ENCODE assay signal across 8 cellular contexts in genomic region chr12:119990382-119990874, GRCh38. TPM values are rescaled to one million over a fixed set of nuclear protein-coding genes. Genes with fewer than 3 reads are reported as not detected.
A peak's percentile ranks its signal among the peaks of the same experiment; 100 is the strongest.
DNase-seq lines count a peak whose midpoint lies in the region; ATAC-seq and TF ChIP-seq lines count a peak whose summit lies in the region.
"Had no signal": no experiment of that assay in that cellular context is flagged by ENCODE, and none has a peak within 500 bp of the region (broad histone marks: within the 10 kb centered on the region; RNA-seq: fewer than 3 reads in every experiment).

No MANE protein-coding gene starts in this region.

- H3K9me3 ChIP-seq in neuronal stem cell (replicated peaks in 1 of 2; ENCODE audit: control insufficient read depth in 2 of 2, insufficient read depth in 1 of 2, low read depth in 1 of 2, low read length in 2 of 2) (no peaks in the 10 kb centered on the region), aorta (ENCODE audit: control insufficient read depth, low read length) (no peaks in the 10 kb centered on the region)

- WGBS in neuronal stem cell (ENCODE audit: extremely low coverage in 2 of 2, insufficient read length in 2 of 2, insufficient replicate concordance in 1 of 2), 2 donors, result no CpG with 5 or more reads among the region's 12 CpGs
- WGBS in aorta, 2 donors, result 34 to 36% methylated on average over 12 of the region's 12 CpGs

- H2BK120ac ChIP-seq in neuronal stem cell (ENCODE audit: low read depth, low read length), result no peak overlapping the region

- peaks cover 4 to 6% of the 10 kb centered on the region in 2 donors for H3K4me1 ChIP-seq in neuronal stem cell (ENCODE audit: control insufficient read depth in 2 of 2, insufficient read depth in 1 of 2, low read depth in 1 of 2, low read length in 2 of 2)
- no peaks in the 10 kb centered on the region for H3K4me1 ChIP-seq in aorta (ENCODE audit: control insufficient read depth in 1 of 2, insufficient read depth in 2 of 2, low read length in 2 of 2)

- H3K79me1 ChIP-seq in neuronal stem cell (ENCODE audit: low read depth, low read length), result no peaks in the 10 kb centered on the region

- H2BK5ac ChIP-seq in neuronal stem cell (ENCODE audit: low read length), result no peak overlapping the region

- ATAC-seq in aorta (ENCODE audit: low FRiP score), result no peak

- H3K9ac ChIP-seq in neuronal stem cell (ENCODE audit: low read depth, low read length, poor library complexity), result no peak overlapping the region

- H4K91ac ChIP-seq in neuronal stem cell (ENCODE audit: low read depth, low read length, poor library complexity), result no peak overlapping the region

- intact Hi-C loops in posterior vena cava (cut with DNase I) (no loop called here), aorta (cut with DNase I) (no loop called here)

- H3K36me3 ChIP-seq in neuronal stem cell (replicated peaks in 1 of 2; ENCODE audit: control insufficient read depth in 2 of 2, insufficient read depth in 2 of 2, low read length in 2 of 2) (no peaks in the 10 kb centered on the region), aorta (ENCODE audit: control insufficient read depth in 1 of 2, insufficient read depth in 2 of 2, low read length in 1 of 2) (no peaks in the 10 kb centered on the region)

- H3K23ac ChIP-seq in neuronal stem cell (ENCODE audit: low read depth, low read length, poor library complexity), result peak overlapping the region; percentile 8

- no peak overlapping the region for H3K18ac ChIP-seq in neuronal stem cell (ENCODE audit: low read length)

- H3K27me3 ChIP-seq in neuronal stem cell (ENCODE audit: control insufficient read depth in 3 of 3, insufficient read depth in 3 of 3, low read depth in 1 of 3, low read length in 3 of 3) (peaks cover 2 to 49% (median 11%) of the 10 kb centered on the region in 3 experiments), aorta (ENCODE audit: control insufficient read depth in 1 of 2, insufficient read depth in 2 of 2, low read length in 1 of 2) (peaks cover 0 to 2% of the 10 kb centered on the region in 2 donors)

- no peak overlapping the region for H2BK12ac ChIP-seq in neuronal stem cell (ENCODE audit: low read length)

- peak; percentile 31 for DNase-seq in GM13977 (ENCODE audit: low spot score)
- DNase-seq in NCI-H82 (lab: John Stamatoyannopoulos, UW), result peak; percentile 82
- no peak for DNase-seq in coronary artery (ENCODE audit: low spot score)
- no peak for DNase-seq in neuronal stem cell (ENCODE audit: low spot score)
- DNase-seq in SW480 (ENCODE audit: low spot score), result no peak
- DNase-seq in posterior vena cava (ENCODE audit: low spot score), result no peak
- DNase-seq in aorta, result no peak

- no peak overlapping the region for H3K14ac ChIP-seq in neuronal stem cell (ENCODE audit: low read length)

- peak overlapping the region; percentile 91 for H3K4me2 ChIP-seq in neuronal stem cell (ENCODE audit: insufficient read depth, low read length, poor library complexity, severe bottlenecking)

- H3K27ac ChIP-seq in coronary artery (no peak overlapping the region), neuronal stem cell (replicated peaks; ENCODE audit: low read length) (no peak overlapping the region), aorta (ENCODE audit: low read depth in 1 of 2, low read length in 2 of 2) (no peak overlapping the region)
- H3K27ac ChIP-seq: HL-60 had no signal

- TF ChIP-seq CTCF in GM13977 (IDR thresholded peaks at IDR 0.05; ENCODE audit: extremely low read depth, insufficient read depth, missing control alignments) (no peak), coronary artery (IDR thresholded peaks at IDR 0.05) (no peak)

- H2AFZ ChIP-seq in neuronal stem cell (ENCODE audit: low read length), result peak overlapping the region; percentile 87

- no peak overlapping the region for H2BK15ac ChIP-seq in neuronal stem cell (ENCODE audit: low read length)

- H2AK5ac ChIP-seq in neuronal stem cell (ENCODE audit: low read depth, low read length), result no peak overlapping the region

- peak overlapping the region; percentile 75 for H3K4me3 ChIP-seq in coronary artery
- peak overlapping the region; percentile 36 to 71 for H3K4me3 ChIP-seq in neuronal stem cell (ENCODE audit: low read length in 2 of 2)
- H3K4me3 ChIP-seq in aorta (ENCODE audit: low read length in 2 of 2), result no peak overlapping the region

- no peak overlapping the region for H3K4ac ChIP-seq in neuronal stem cell (ENCODE audit: low read length)

- in situ Hi-C loops in GM13977 (cut with MboI; ENCODE audit: low pct_unique_long_range_greater_than_20kb, low sequenced_read_pairs, unreplicated experiment), result no loop called here

- no peak overlapping the region for H4K8ac ChIP-seq in neuronal stem cell (ENCODE audit: low read depth, low read length)

RNA-seq across cellular contexts. Expression of gene BICDL1, which starts 1.4 kb away (rescaled TPM):
- polyA plus RNA-seq in neuronal stem cell (2013, experiment 1 of 2), result 1.1 TPM
- 0.94 TPM for polyA plus RNA-seq in neuronal stem cell (2013, experiment 2 of 2)
- total RNA-seq in posterior vena cava (under 1 TPM; 0.51 to 0.57 TPM), aorta (1 to 10 TPM; 1.3 to 1.7 TPM)
- 1 to 10 TPM in 1 of 2 donors, under 1 TPM in 1; 0.36 to 1.4 TPM for polyA plus RNA-seq in aorta

Comparison
In these comparisons a context has a peak if more than half of its experiments do, and no peak if none do; other contexts are left out.
1. DNase-seq: peak in GM13977 (single experiment) and NCI-H82 (single experiment); none in coronary artery (single experiment), neuronal stem cell (single experiment), SW480 (single experiment), posterior vena cava (single experiment) and aorta (0 of 2).
2. H3K4me3 ChIP-seq: peak in coronary artery (single experiment) and neuronal stem cell (2 of 2); none in aorta (0 of 2).